Comparison of ENCODE assay signal across 8 cellular contexts in genomic region chrX:78517124-78517523, GRCh38.
DNase-seq lines count a peak whose midpoint lies in the region; ATAC-seq, FAIRE-seq and TF ChIP-seq lines count a peak whose summit lies in the region.

No MANE protein-coding gene starts in this region.

- TF ChIP-seq CTCF in D721Med (IDR thresholded peaks at IDR 0.05; ENCODE audit: insufficient read depth, missing control alignments), result no peak

- peak overlapping the region; percentile 37 for H3K4me3 Mint-ChIP-seq in T-helper 17 cell
- peak overlapping the region; percentile 10 to 17 for H3K4me3 Mint-ChIP-seq in effector memory CD8-positive, alpha-beta T cell

- peak; percentile 84 for ATAC-seq in HG02588 (IDR thresholded peaks at IDR 0.05; ENCODE audit: unreplicated experiment)
- ATAC-seq in T-helper 17 cell, result peak; percentile 94
- peak; percentile 94 for ATAC-seq in effector memory CD8-positive, alpha-beta T cell (replicated peaks)

- DNase-seq in D721Med (ENCODE audit: insufficient read length, low spot score), result no peak
- DNase-seq in T-helper 17 cell, result peak in 2 of 3 donors; percentile 11 to 29
- peak; percentile 18 to 32 (median 19) for DNase-seq in effector memory CD8-positive, alpha-beta T cell
- no peak for DNase-seq in NCI-H1694 treated with DMSO at 0.1 percent for 48 hours (lab: John Stamatoyannopoulos, UW)
- DNase-seq in OCI-M2 (lab: John Stamatoyannopoulos, UW; ENCODE audit: unreplicated experiment), result no peak
- no peak for DNase-seq in Kasumi-1 (lab: John Stamatoyannopoulos, UW)
- DNase-seq in cortex of kidney (lab: John Stamatoyannopoulos, UW), result no peak

- FAIRE-seq in D721Med (lab: Jason Lieb, UNC), result peak; percentile 46

- no peaks in the 10 kb centered on the region for H3K9me3 ChIP-seq in T-helper 17 cell (ENCODE audit: control insufficient read depth, low read length, poor library complexity, severe bottlenecking)

- no peaks in the 10 kb centered on the region for H3K9me3 Mint-ChIP-seq in effector memory CD8-positive, alpha-beta T cell

- peak overlapping the region; percentile 94 for H3K27ac Mint-ChIP-seq in T-helper 17 cell
- peak overlapping the region in 1 of 2 donors; percentile 2 for H3K27ac Mint-ChIP-seq in effector memory CD8-positive, alpha-beta T cell

- H3K27me3 Mint-ChIP-seq in T-helper 17 cell, result no peaks in the 10 kb centered on the region
- H3K27me3 Mint-ChIP-seq in effector memory CD8-positive, alpha-beta T cell, result no peaks in the 10 kb centered on the region

- peaks cover 11% of the 10 kb centered on the region for H3K4me1 Mint-ChIP-seq in T-helper 17 cell
- H3K4me1 Mint-ChIP-seq in effector memory CD8-positive, alpha-beta T cell (ENCODE audit: low read depth in 2 of 2), result peaks cover 8 to 15% of the 10 kb centered on the region in 2 donors

- no peaks in the 10 kb centered on the region for H3K36me3 Mint-ChIP-seq in T-helper 17 cell (ENCODE audit: low read depth)
- no peaks in the 10 kb centered on the region for H3K36me3 Mint-ChIP-seq in effector memory CD8-positive, alpha-beta T cell (ENCODE audit: insufficient read depth)

Comparison
In these comparisons a context has a peak if more than half of its experiments do, and no peak if none do; other contexts are left out.
1. DNase-seq: peak in T-helper 17 cell (2 of 3) and effector memory CD8-positive, alpha-beta T cell (3 of 3); none in D721Med (single experiment), NCI-H1694 treated with DMSO at 0.1 percent for 48 hours (single experiment), OCI-M2 (single experiment), Kasumi-1 (0 of 2) and cortex of kidney (single experiment).
2. Peak in every context shown above with its lines, with median percentiles within 50 percentile points of each other: ATAC-seq.